Comparison of ENCODE assay signal across 23 cellular contexts in the genomic region with DNA sequence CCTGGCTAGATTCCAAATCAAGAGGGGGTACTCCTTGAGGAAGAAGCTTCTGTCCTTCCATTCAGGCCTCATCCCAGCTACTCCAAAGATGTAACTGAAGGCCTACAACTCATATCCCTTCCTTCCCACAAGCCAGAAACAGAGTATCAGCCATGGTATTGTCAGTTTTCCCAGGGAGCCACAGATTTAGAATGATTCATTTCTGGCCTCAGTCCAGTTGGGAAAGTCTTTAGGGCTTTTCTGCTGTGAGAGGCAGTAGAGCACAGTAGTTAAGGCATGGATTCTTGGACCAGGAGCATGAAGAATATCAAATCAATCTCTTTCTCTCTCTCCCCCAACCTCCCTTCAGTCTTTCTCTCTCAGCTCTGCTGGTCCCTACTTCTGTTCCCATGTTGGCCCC.
DNase-seq lines count a peak whose midpoint lies in the region; ATAC-seq and TF ChIP-seq lines count a peak whose summit lies in the region.
"Had no signal": no experiment of that assay in that cellular context is flagged by ENCODE, and none has a peak within 500 bp of the region (broad histone marks: within the 10 kb centered on the region; RNA-seq: fewer than 3 reads in every experiment).

No MANE protein-coding gene starts in this region.

- H3K9me2 ChIP-seq in GM23338 (ENCODE audit: insufficient read depth): no peaks in the 10 kb centered on the region

- no peak overlapping the region for H2AFZ ChIP-seq in GM23338

- no peaks in the 10 kb centered on the region for H3K4me1 Mint-ChIP-seq in GM23338

- TF ChIP-seq CTCF in fibroblast of the aortic adventitia (IDR thresholded peaks at IDR 0.05; ENCODE audit: insufficient read depth, low read length): no peak
- no peak for TF ChIP-seq CTCF in GM23338 (conservative IDR thresholded peaks at IDR 0.05; ENCODE audit: low read depth in 2 of 2)

- H3K36me3 ChIP-seq in GM23338 (ENCODE audit: insufficient read depth) (no peaks in the 10 kb centered on the region), SJCRH30 (no peaks in the 10 kb centered on the region)
- H3K36me3 ChIP-seq: BLaER1, neutrophil had no signal

- H3K27me3 ChIP-seq in GM23338 (ENCODE audit: insufficient read depth): no peaks in the 10 kb centered on the region
- H3K27me3 ChIP-seq in SJCRH30: no peaks in the 10 kb centered on the region
- H3K27me3 ChIP-seq: BLaER1, neutrophil had no signal

- H3F3A ChIP-seq in GM23338 (replicated peaks; ENCODE audit: low read depth): no peaks in the 10 kb centered on the region

- no peak overlapping the region for H3K27ac ChIP-seq in GM23338 (ENCODE audit: low read depth)
- H3K27ac ChIP-seq in SJCRH30: no peak overlapping the region
- H3K27ac ChIP-seq: BLaER1, neutrophil had no signal

- H3K79me2 ChIP-seq in GM23338 (replicated peaks; ENCODE audit: insufficient read depth): no peaks in the 10 kb centered on the region

- no peak overlapping the region for H3K27ac Mint-ChIP-seq in GM23338
- H3K27ac Mint-ChIP-seq: activated CD8-positive, alpha-beta memory T cell treated with anti-CD3 and anti-CD28 coated beads, Interleukin-2, amount 10 ng/mL, durations not matched to agents 7 days and 5 days; activated naive CD4-positive, alpha-beta T cell treated with anti-CD3 and anti-CD28 coated beads, Interleukin-2, amount 50 U/mL, for 72 hours had no signal

- no peaks in the 10 kb centered on the region for H3K36me3 Mint-ChIP-seq in GM23338 (ENCODE audit: low read depth)
- H3K36me3 Mint-ChIP-seq: activated CD8-positive, alpha-beta memory T cell treated with anti-CD3 and anti-CD28 coated beads, Interleukin-2, amount 10 ng/mL, durations not matched to agents 7 days and 5 days; activated naive CD4-positive, alpha-beta T cell treated with anti-CD3 and anti-CD28 coated beads, Interleukin-2, amount 50 U/mL, for 72 hours had no signal

- peak; percentile 31 for ATAC-seq in Right ventricle myocardium superior (ENCODE audit: poor library complexity)
- no peak for ATAC-seq in GM23338
- ATAC-seq: activated CD8-positive, alpha-beta memory T cell treated with anti-CD3 and anti-CD28 coated beads, Interleukin-2, amount 10 ng/mL, durations not matched to agents 7 days and 5 days; activated naive CD4-positive, alpha-beta T cell treated with anti-CD3 and anti-CD28 coated beads, Interleukin-2, amount 50 U/mL, for 72 hours; SK-N-SH treated with all-trans-retinoic acid at 6 μM for 48 hours had no signal

- no peaks in the 10 kb centered on the region for H4K20me1 ChIP-seq in GM23338 (replicated peaks; ENCODE audit: insufficient read depth)
- H4K20me1 ChIP-seq: BLaER1 had no signal

- intact Hi-C loops in Right ventricle myocardium superior (cut with DNase I): no loop called here
- intact Hi-C loops in cardiac septum (cut with DNase I): no loop called here

- no peak overlapping the region for H3K4me2 ChIP-seq in GM23338
- H3K4me2 ChIP-seq: BLaER1 had no signal

- no peaks in the 10 kb centered on the region for H3K9me3 Mint-ChIP-seq in GM23338
- H3K9me3 Mint-ChIP-seq: activated naive CD4-positive, alpha-beta T cell treated with anti-CD3 and anti-CD28 coated beads, Interleukin-2, amount 50 U/mL, for 72 hours had no signal

- DNase-seq in Right ventricle myocardium superior (no peak), cardiac septum (ENCODE audit: low spot score) (no peak), astrocyte of the hippocampus (ENCODE audit: low read depth, low spot score) (peak; percentile 63), fibroblast of the aortic adventitia (ENCODE audit: low read depth) (peak; percentile 22), superior temporal gyrus (ENCODE audit: extremely low spot score) (peak; percentile 26), GM23338 (ENCODE audit: low spot score) (no peak), SJCRH30 (no peak)
- DNase-seq in activated CD4-positive, alpha-beta T cell treated with anti-CD3 and anti-CD28 coated beads for 4 hours: no peak
- DNase-seq: activated CD4-positive, alpha-beta T cell treated with anti-CD3 and anti-CD28 coated beads, Interleukin-2, amount 50 U/mL, for 1 hour; activated CD8-positive, alpha-beta memory T cell treated with anti-CD3 and anti-CD28 coated beads, Interleukin-2, amount 10 ng/mL, durations not matched to agents 7 days and 5 days; Caco-2; effector memory CD4-positive, alpha-beta T cell; HCEC 1CT; NCI-H1694 treated with DMSO at 0.1 percent for 48 hours; NCI-H526 treated with DMSO at 0.1 percent for 48 hours; RPMI8226; small intestine; stimulated activated CD4-positive, alpha-beta T cell treated with anti-CD3 and anti-CD28 coated beads, Interleukin-2, amount 100 ng/mL, for 24 hours; T-helper 2 cell had no signal

- no peak overlapping the region for H3K4me3 Mint-ChIP-seq in GM23338
- H3K4me3 Mint-ChIP-seq: activated CD8-positive, alpha-beta memory T cell treated with anti-CD3 and anti-CD28 coated beads, Interleukin-2, amount 10 ng/mL, durations not matched to agents 7 days and 5 days had no signal

- no peaks in the 10 kb centered on the region for H3K9me3 ChIP-seq in SJCRH30 (replicated peaks)
- H3K9me3 ChIP-seq: BLaER1, Caco-2, neutrophil had no signal

- H3K4me1 ChIP-seq in GM23338 (ENCODE audit: insufficient read depth): no peaks in the 10 kb centered on the region
- no peaks in the 10 kb centered on the region for H3K4me1 ChIP-seq in SJCRH30
- H3K4me1 ChIP-seq: Caco-2 had no signal

- H3K4me3 ChIP-seq in fibroblast of the aortic adventitia (ENCODE audit: low read depth, low read length): no peak overlapping the region
- no peak overlapping the region for H3K4me3 ChIP-seq in GM23338
- H3K4me3 ChIP-seq in SJCRH30: no peak overlapping the region
- H3K4me3 ChIP-seq: BLaER1 had no signal

- peaks cover 4% of the 10 kb centered on the region for H3K27me3 Mint-ChIP-seq in GM23338 (ENCODE audit: insufficient read depth, low read depth, poor library complexity)
- H3K27me3 Mint-ChIP-seq: activated CD8-positive, alpha-beta memory T cell treated with anti-CD3 and anti-CD28 coated beads, Interleukin-2, amount 10 ng/mL, durations not matched to agents 7 days and 5 days had no signal

TF ChIP-seq in GM23338, 12 proteins besides CTCF, POLR2A, EP300 and RAD21 (continues in another document):
- TF ChIP-seq JUNB (IDR thresholded peaks at IDR 0.05; ENCODE audit: unreplicated experiment): no peak
- TF ChIP-seq, protein P1, sequence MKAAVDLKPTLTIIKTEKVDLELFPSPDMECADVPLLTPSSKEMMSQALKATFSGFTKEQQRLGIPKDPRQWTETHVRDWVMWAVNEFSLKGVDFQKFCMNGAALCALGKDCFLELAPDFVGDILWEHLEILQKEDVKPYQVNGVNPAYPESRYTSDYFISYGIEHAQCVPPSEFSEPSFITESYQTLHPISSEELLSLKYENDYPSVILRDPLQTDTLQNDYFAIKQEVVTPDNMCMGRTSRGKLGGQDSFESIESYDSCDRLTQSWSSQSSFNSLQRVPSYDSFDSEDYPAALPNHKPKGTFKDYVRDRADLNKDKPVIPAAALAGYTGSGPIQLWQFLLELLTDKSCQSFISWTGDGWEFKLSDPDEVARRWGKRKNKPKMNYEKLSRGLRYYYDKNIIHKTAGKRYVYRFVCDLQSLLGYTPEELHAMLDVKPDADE (IDR thresholded peaks at IDR 0.05): no peak

Comparison
In these comparisons a context has a peak if more than half of its experiments do, and no peak if none do; other contexts are left out.
1. DNase-seq: peak in astrocyte of the hippocampus (single experiment), fibroblast of the aortic adventitia (single experiment) and superior temporal gyrus (single experiment); none in Right ventricle myocardium superior (single experiment), cardiac septum (single experiment), GM23338 (single experiment), SJCRH30 (0 of 2) and activated CD4-positive, alpha-beta T cell treated with anti-CD3 and anti-CD28 coated beads for 4 hours (0 of 2).